In genomic region chr2:237642030-237642700, GRCh38 we compare ENCODE assay signal across 24 cellular contexts. TPM values are rescaled to one million over a fixed set of nuclear protein-coding genes. Genes with fewer than 3 reads are reported as not detected.
DNase-seq lines count a peak whose midpoint lies in the region; ATAC-seq, FAIRE-seq and TF ChIP-seq lines count a peak whose summit lies in the region.
"Had no signal": no experiment of that assay in that cellular context is flagged by ENCODE, and none has a peak within 500 bp of the region (broad histone marks: within the 10 kb centered on the region; RNA-seq: fewer than 3 reads in every experiment).

No MANE protein-coding gene starts in this region.

- WGBS in esophagus squamous epithelium, 2 donors, result 91 to 95% methylated on average over 7 to 8 of the region's 12 CpGs

- H3K36me3 ChIP-seq in A673 (ENCODE audit: insufficient read depth, low read length, poor library complexity, severe bottlenecking), result no peaks in the 10 kb centered on the region
- no peaks in the 10 kb centered on the region for H3K36me3 ChIP-seq in bronchial epithelial cell (ENCODE audit: control insufficient read depth, insufficient read depth, low read length)
- no peaks in the 10 kb centered on the region for H3K36me3 ChIP-seq in esophagus squamous epithelium

- POLR2A ChIA-PET in A673 (lab: Charles Lee; ENCODE audit: low non-redundant PET), result no interaction called here

- no TSS peak for BruUV-seq in A673 (replicated peaks; lab: Mats Ljungman, UMichigan)

- H3K27me3 ChIP-seq in A673 (replicated peaks; ENCODE audit: insufficient read depth, low read depth, low read length, poor library complexity) (no peaks in the 10 kb centered on the region), bronchial epithelial cell (ENCODE audit: control insufficient read depth, insufficient read depth, low read length) (no peaks in the 10 kb centered on the region), esophagus squamous epithelium (no peaks in the 10 kb centered on the region)

- TF ChIP-seq POLR2A in NB4 (IDR thresholded peaks at IDR 0.05; ENCODE audit: extremely low read depth, insufficient read length) (no peak), esophagus squamous epithelium (IDR thresholded peaks at IDR 0.05) (no peak)

- intact Hi-C loops in A673 (cut with micrococcal nuclease; ENCODE audit: unreplicated experiment), result no loop called here
- intact Hi-C loops in posterior vena cava (cut with DNase I), result no loop called here
- intact Hi-C loops in esophagus squamous epithelium (cut with DNase I), result no loop called here

- CTCF ChIA-PET in A673 (lab: Charles Lee), result no interaction called here

- no peak for TF ChIP-seq CTCF in A673 (conservative IDR thresholded peaks at IDR 0.05; ENCODE audit: low read depth, low read length)
- TF ChIP-seq CTCF in NB4 (IDR thresholded peaks at IDR 0.05; ENCODE audit: low read depth, low read length), result no peak
- no peak for TF ChIP-seq CTCF in bronchial epithelial cell (IDR thresholded peaks at IDR 0.05; ENCODE audit: insufficient read depth, low read length, severe bottlenecking)
- TF ChIP-seq CTCF in esophagus squamous epithelium (IDR thresholded peaks at IDR 0.05), result no peak

- no peak overlapping the region for H3K4me3 ChIP-seq in A673 (ENCODE audit: low read depth, low read length, poor library complexity, severe bottlenecking)
- H3K4me3 ChIP-seq in NB4 (ENCODE audit: low read depth, low read length), result no peak overlapping the region
- no peak overlapping the region for H3K4me3 ChIP-seq in bronchial epithelial cell (ENCODE audit: low read depth, low read length)
- H3K4me3 ChIP-seq in esophagus squamous epithelium, result no peak overlapping the region

- peak; percentile 19 for DNase-seq in A673 (ENCODE audit: low spot score)
- peak; percentile 17 for DNase-seq in NB4 (ENCODE audit: low read depth)
- DNase-seq in bronchial epithelial cell (ENCODE audit: low read depth), result no peak
- peak; percentile 46 for DNase-seq in posterior vena cava (ENCODE audit: low spot score)
- DNase-seq in cerebellum (ENCODE audit: low spot score), result no peak
- no peak for DNase-seq in NCI-H1105 (lab: John Stamatoyannopoulos, UW)
- DNase-seq in esophagus squamous epithelium (lab: John Stamatoyannopoulos, UW), result no peak
- DNase-seq: ACHN, Calu3, DMS153, DND-41, GOT3, HCEC 1CT, IMR-90, NCI-H1092 treated with DMSO at 0.1 percent for 48 hours, NCI-H1436 treated with DMSO at 0.1 percent for 48 hours, NCI-H187 treated with DMSO at 0.1 percent for 48 hours, NCI-H2107, NCI-H446, NCI-H526, SHP77 had no signal

- no peaks in the 10 kb centered on the region for H3K4me1 ChIP-seq in A673 (ENCODE audit: insufficient read depth, low read length, poor library complexity, severe bottlenecking)
- H3K4me1 ChIP-seq in esophagus squamous epithelium, result no peaks in the 10 kb centered on the region

- H3K27ac ChIP-seq in A673 (ENCODE audit: low read depth, low read length, poor library complexity, severe bottlenecking) (no peak overlapping the region), esophagus squamous epithelium (no peak overlapping the region)
- H3K27ac ChIP-seq: 22Rv1, RWPE1 had no signal

- FAIRE-seq in bronchial epithelial cell (lab: Jason Lieb, UNC), result peak; percentile 23

- H3K9me3 ChIP-seq in A673 (ENCODE audit: low read depth, low read length, poor library complexity, severe bottlenecking), result no peaks in the 10 kb centered on the region
- H3K9me3 ChIP-seq in esophagus squamous epithelium, result no peaks in the 10 kb centered on the region

- no peak for ATAC-seq in GM18907 (IDR thresholded peaks at IDR 0.05; ENCODE audit: unreplicated experiment)

RNA-seq across cellular contexts. Expression of gene LRRFIP1, which starts 14.8 kb away (rescaled TPM):
- total RNA-seq in A673 (2021), result 69.3 and 71.8 TPM in 2 replicates
- total RNA-seq in bronchial epithelial cell, result 115 and 183 TPM in 2 replicates
- 100 to 1,000 TPM; 180 to 357 TPM for total RNA-seq in posterior vena cava
- 33.8 TPM for total RNA-seq in cerebellum
- 100 to 1,000 TPM in 2 of 4 donors, 10 to 100 TPM in 2; 84.9 to 152 (median 120) TPM for total RNA-seq in esophagus squamous epithelium

RNA-seq across cellular contexts. Expression of gene RAB17, which starts 51.6 kb away (rescaled TPM):
- total RNA-seq in A673 (2021) (0.62 TPM in 1 of 2 replicates, not detected in the other), bronchial epithelial cell (1.0 and 2.4 TPM in 2 replicates), posterior vena cava (1 to 10 TPM; 2.0 to 2.7 TPM), cerebellum (0.36 TPM), esophagus squamous epithelium (10 to 100 TPM in 1 of 4 donors, 1 to 10 TPM in 3; 2.0 to 11.1 (median 6.4) TPM)
- total RNA-seq: IMR-90 had no signal

Comparison
In these comparisons a context has a peak if more than half of its experiments do, and no peak if none do; other contexts are left out.
1. DNase-seq: peak in A673 (single experiment), NB4 (single experiment) and posterior vena cava (single experiment); none in bronchial epithelial cell (single experiment), cerebellum (single experiment), NCI-H1105 (single experiment) and esophagus squamous epithelium (single experiment).